In genomic region chr17:7572338-7572587, GRCh38 we compare ENCODE assay signal across 1 cellular context.
A peak's percentile ranks its signal among the peaks of the same experiment; 100 is the strongest.
TF ChIP-seq lines count a peak whose summit lies in the region.

No MANE protein-coding gene starts in this region.

TF ChIP-seq in HepG2, 621 proteins besides CTCF, POLR2A, EP300 and RAD21 (continues in another document):
- TF ChIP-seq ETV6 (CRISPR knock-in tag; conservative IDR thresholded peaks at IDR 0.05): no peak
- TF ChIP-seq DPF2 (CRISPR knock-in tag; IDR thresholded peaks at IDR 0.05; ENCODE audit: borderline replicate concordance, low read depth): no peak
- TF ChIP-seq ZNF7 (CRISPR knock-in tag; IDR thresholded peaks at IDR 0.05): no peak
- TF ChIP-seq ZBTB34 (CRISPR knock-in tag; IDR thresholded peaks at IDR 0.05): no peak
- TF ChIP-seq ZNF354B (CRISPR knock-in tag; IDR thresholded peaks at IDR 0.05): no peak
- peak; percentile 80 for TF ChIP-seq ZNF431 (CRISPR knock-in tag; IDR thresholded peaks at IDR 0.05; ENCODE audit: borderline replicate concordance, low read depth)
- peak; percentile 56; the same call in 1 of the 2 replicates for TF ChIP-seq ZNF614 (CRISPR knock-in tag; IDR thresholded peaks at IDR 0.05; ENCODE audit: borderline replicate concordance)
- peak; percentile 8; the same call in 1 of the 2 replicates for TF ChIP-seq HES4 (CRISPR knock-in tag; IDR thresholded peaks at IDR 0.05; ENCODE audit: borderline replicate concordance)
- no peak; the same call in 1 of the 2 replicates for TF ChIP-seq ZNF660 (CRISPR knock-in tag; IDR thresholded peaks at IDR 0.05; ENCODE audit: borderline replicate concordance, low read depth)
- TF ChIP-seq SOX5 (CRISPR knock-in tag; IDR thresholded peaks at IDR 0.05; ENCODE audit: borderline replicate concordance): no peak
- TF ChIP-seq ZNF569 (CRISPR knock-in tag; IDR thresholded peaks at IDR 0.05; ENCODE audit: borderline replicate concordance): no peak
- TF ChIP-seq U2AF1 (optimal IDR thresholded peaks at IDR 0.05; ENCODE audit: low read depth, low read length): peak; percentile 66
- TF ChIP-seq, protein P1, sequence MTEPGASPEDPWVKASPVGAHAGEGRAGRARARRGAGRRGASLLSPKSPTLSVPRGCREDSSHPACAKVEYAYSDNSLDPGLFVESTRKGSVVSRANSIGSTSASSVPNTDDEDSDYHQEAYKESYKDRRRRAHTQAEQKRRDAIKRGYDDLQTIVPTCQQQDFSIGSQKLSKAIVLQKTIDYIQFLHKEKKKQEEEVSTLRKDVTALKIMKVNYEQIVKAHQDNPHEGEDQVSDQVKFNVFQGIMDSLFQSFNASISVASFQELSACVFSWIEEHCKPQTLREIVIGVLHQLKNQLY (CRISPR knock-in tag; IDR thresholded peaks at IDR 0.05): peak; percentile 67; the same call in 1 of the 2 replicates
- peak; percentile 80; the same call in 1 of the 2 replicates for TF ChIP-seq ZNF704 (CRISPR knock-in tag; IDR thresholded peaks at IDR 0.05; ENCODE audit: borderline replicate concordance)
- TF ChIP-seq CHCHD3 (CRISPR knock-in tag; IDR thresholded peaks at IDR 0.05): no peak
- TF ChIP-seq, protein P2, sequence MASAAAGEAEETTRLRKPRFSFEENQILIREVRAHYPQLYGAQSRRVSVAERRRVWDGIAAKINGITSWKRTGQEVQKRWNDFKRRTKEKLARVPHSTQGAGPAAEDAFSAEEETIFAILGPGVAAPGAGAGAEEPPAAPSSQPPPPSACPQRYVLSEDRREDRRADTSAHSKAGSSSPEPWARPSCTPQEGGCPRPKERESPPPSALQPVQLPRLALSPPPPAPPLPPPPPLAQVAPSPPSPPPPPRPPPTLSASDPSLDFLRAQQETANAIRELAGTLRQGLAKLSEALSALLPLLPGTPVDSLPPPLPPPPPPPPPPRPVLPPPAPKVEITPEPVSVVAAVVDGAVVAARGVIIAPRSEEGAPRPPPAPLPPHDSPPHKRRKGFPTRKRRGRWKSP (CRISPR knock-in tag; IDR thresholded peaks at IDR 0.05): no peak; the same call in 1 of the 2 replicates
- no peak for TF ChIP-seq AFF4 (CRISPR knock-in tag; IDR thresholded peaks at IDR 0.05)
- TF ChIP-seq, protein P3, sequence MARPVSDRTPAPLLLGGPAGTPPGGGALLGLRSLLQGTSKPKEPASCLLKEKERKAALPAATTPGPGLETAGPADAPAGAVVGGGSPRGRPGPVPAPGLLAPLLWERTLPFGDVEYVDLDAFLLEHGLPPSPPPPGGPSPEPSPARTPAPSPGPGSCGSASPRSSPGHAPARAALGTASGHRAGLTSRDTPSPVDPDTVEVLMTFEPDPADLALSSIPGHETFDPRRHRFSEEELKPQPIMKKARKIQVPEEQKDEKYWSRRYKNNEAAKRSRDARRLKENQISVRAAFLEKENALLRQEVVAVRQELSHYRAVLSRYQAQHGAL (CRISPR knock-in tag; IDR thresholded peaks at IDR 0.05; ENCODE audit: not compliant biosample characterization): no peak
- TF ChIP-seq, protein P4, sequence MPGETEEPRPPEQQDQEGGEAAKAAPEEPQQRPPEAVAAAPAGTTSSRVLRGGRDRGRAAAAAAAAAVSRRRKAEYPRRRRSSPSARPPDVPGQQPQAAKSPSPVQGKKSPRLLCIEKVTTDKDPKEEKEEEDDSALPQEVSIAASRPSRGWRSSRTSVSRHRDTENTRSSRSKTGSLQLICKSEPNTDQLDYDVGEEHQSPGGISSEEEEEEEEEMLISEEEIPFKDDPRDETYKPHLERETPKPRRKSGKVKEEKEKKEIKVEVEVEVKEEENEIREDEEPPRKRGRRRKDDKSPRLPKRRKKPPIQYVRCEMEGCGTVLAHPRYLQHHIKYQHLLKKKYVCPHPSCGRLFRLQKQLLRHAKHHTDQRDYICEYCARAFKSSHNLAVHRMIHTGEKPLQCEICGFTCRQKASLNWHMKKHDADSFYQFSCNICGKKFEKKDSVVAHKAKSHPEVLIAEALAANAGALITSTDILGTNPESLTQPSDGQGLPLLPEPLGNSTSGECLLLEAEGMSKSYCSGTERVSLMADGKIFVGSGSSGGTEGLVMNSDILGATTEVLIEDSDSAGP (CRISPR knock-in tag; IDR thresholded peaks at IDR 0.05; ENCODE audit: borderline replicate concordance): no peak
- TF ChIP-seq ZFP36L2 (CRISPR knock-in tag; IDR thresholded peaks at IDR 0.05): no peak
- TF ChIP-seq, protein P5, sequence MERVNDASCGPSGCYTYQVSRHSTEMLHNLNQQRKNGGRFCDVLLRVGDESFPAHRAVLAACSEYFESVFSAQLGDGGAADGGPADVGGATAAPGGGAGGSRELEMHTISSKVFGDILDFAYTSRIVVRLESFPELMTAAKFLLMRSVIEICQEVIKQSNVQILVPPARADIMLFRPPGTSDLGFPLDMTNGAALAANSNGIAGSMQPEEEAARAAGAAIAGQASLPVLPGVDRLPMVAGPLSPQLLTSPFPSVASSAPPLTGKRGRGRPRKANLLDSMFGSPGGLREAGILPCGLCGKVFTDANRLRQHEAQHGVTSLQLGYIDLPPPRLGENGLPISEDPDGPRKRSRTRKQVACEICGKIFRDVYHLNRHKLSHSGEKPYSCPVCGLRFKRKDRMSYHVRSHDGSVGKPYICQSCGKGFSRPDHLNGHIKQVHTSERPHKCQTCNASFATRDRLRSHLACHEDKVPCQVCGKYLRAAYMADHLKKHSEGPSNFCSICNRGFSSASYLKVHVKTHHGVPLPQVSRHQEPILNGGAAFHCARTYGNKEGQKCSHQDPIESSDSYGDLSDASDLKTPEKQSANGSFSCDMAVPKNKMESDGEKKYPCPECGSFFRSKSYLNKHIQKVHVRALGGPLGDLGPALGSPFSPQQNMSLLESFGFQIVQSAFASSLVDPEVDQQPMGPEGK (CRISPR knock-in tag; IDR thresholded peaks at IDR 0.05): peak; percentile 41; the same call in 1 of the 2 replicates
- TF ChIP-seq, protein P6, sequence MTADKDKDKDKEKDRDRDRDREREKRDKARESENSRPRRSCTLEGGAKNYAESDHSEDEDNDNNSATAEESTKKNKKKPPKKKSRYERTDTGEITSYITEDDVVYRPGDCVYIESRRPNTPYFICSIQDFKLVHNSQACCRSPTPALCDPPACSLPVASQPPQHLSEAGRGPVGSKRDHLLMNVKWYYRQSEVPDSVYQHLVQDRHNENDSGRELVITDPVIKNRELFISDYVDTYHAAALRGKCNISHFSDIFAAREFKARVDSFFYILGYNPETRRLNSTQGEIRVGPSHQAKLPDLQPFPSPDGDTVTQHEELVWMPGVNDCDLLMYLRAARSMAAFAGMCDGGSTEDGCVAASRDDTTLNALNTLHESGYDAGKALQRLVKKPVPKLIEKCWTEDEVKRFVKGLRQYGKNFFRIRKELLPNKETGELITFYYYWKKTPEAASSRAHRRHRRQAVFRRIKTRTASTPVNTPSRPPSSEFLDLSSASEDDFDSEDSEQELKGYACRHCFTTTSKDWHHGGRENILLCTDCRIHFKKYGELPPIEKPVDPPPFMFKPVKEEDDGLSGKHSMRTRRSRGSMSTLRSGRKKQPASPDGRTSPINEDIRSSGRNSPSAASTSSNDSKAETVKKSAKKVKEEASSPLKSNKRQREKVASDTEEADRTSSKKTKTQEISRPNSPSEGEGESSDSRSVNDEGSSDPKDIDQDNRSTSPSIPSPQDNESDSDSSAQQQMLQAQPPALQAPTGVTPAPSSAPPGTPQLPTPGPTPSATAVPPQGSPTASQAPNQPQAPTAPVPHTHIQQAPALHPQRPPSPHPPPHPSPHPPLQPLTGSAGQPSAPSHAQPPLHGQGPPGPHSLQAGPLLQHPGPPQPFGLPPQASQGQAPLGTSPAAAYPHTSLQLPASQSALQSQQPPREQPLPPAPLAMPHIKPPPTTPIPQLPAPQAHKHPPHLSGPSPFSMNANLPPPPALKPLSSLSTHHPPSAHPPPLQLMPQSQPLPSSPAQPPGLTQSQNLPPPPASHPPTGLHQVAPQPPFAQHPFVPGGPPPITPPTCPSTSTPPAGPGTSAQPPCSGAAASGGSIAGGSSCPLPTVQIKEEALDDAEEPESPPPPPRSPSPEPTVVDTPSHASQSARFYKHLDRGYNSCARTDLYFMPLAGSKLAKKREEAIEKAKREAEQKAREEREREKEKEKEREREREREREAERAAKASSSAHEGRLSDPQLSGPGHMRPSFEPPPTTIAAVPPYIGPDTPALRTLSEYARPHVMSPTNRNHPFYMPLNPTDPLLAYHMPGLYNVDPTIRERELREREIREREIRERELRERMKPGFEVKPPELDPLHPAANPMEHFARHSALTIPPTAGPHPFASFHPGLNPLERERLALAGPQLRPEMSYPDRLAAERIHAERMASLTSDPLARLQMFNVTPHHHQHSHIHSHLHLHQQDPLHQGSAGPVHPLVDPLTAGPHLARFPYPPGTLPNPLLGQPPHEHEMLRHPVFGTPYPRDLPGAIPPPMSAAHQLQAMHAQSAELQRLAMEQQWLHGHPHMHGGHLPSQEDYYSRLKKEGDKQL (CRISPR knock-in tag; IDR thresholded peaks at IDR 0.05; ENCODE audit: low read depth): no peak
- TF ChIP-seq ZNF784 (CRISPR knock-in tag; IDR thresholded peaks at IDR 0.05; ENCODE audit: borderline replicate concordance): no peak
- no peak for TF ChIP-seq ZNF430 (CRISPR knock-in tag; IDR thresholded peaks at IDR 0.05)
- peak in 1 of 2 experiments; percentile 75; a peak in 1 of 4 replicates for TF ChIP-seq KLF16 (CRISPR knock-in tag; IDR thresholded peaks at IDR 0.05)
- no peak for TF ChIP-seq TAF1 (CRISPR knock-in tag; IDR thresholded peaks at IDR 0.05)
- TF ChIP-seq, protein P7, sequence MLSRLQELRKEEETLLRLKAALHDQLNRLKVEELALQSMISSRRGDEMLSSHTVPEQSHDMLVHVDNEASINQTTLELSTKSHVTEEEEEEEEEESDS (CRISPR knock-in tag; IDR thresholded peaks at IDR 0.05; ENCODE audit: borderline replicate concordance): peak; percentile 65; the same call in 1 of the 2 replicates
- TF ChIP-seq GLMP (CRISPR knock-in tag; IDR thresholded peaks at IDR 0.05; ENCODE audit: borderline replicate concordance): no peak
- peak; percentile 96 for TF ChIP-seq YEATS4 (CRISPR knock-in tag; IDR thresholded peaks at IDR 0.05; ENCODE audit: borderline replicate concordance)
- TF ChIP-seq ZNF264 (CRISPR knock-in tag; IDR thresholded peaks at IDR 0.05): peak; percentile 33; the same call in 1 of the 2 replicates
- peak; percentile 56 for TF ChIP-seq ZBTB20 (CRISPR knock-in tag; IDR thresholded peaks at IDR 0.05; ENCODE audit: borderline replicate concordance, low read depth)
- peak; percentile 69; the same call in 1 of the 2 replicates for TF ChIP-seq ZNF414 (CRISPR knock-in tag; IDR thresholded peaks at IDR 0.05)
- no peak for TF ChIP-seq JUND (CRISPR knock-in tag; IDR thresholded peaks at IDR 0.05)
- no peak for TF ChIP-seq ZNF230 (CRISPR knock-in tag; IDR thresholded peaks at IDR 0.05)
